ENCODE assay signal across 1 cellular context in the genomic region with DNA sequence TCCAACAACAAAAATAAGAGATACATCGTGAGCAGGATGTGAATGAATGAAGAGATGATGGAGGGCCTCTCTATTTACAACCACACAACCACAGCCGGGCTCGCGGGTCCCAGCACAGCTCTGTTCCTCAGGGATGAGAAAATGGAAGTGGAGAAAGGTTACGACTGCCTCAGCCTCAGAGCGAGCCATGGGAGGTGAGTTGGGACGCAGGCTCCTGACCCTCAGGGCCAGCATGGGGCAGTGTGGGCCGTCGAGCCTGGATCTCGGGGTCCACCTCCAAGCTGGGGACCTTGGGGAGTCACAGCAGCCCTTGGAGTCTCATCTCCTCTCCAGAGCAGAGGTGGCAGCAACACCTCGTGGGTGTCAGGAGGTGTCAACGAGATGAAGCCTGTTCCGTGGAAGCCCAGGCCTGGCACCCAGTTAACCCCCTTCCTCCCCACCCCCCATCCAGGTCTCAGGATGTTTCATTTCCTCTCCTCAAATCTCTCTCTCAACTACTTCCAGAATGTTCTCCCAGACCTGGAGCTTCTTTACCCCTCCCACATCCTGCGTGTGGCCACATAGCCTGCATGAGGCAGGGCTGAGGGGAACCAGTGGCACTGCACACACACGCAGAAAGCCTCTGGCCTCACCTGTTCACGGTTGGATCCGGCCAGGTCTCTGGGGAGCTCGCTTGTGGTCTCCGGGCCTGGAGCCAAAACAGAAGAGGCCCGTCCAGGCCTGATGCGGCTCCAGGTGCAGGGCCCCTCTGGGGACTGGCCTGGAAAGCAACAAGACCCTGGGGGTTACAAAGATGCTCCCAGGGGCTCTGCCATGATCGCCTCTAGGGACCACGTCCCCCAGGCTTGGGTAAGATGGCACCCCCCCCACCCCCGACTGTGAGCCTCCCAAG.
TF ChIP-seq lines count a peak whose summit lies in the region.

No MANE protein-coding gene starts in this region.

TF ChIP-seq in IMR-90, 13 proteins besides CTCF, POLR2A, EP300 and RAD21 (continued from another document):
- TF ChIP-seq CEBPB (IDR thresholded peaks at IDR 0.05; ENCODE audit: low read depth, low read length) = no peak
